Comparison of ENCODE assay signal across 16 cellular contexts in the genomic region with DNA sequence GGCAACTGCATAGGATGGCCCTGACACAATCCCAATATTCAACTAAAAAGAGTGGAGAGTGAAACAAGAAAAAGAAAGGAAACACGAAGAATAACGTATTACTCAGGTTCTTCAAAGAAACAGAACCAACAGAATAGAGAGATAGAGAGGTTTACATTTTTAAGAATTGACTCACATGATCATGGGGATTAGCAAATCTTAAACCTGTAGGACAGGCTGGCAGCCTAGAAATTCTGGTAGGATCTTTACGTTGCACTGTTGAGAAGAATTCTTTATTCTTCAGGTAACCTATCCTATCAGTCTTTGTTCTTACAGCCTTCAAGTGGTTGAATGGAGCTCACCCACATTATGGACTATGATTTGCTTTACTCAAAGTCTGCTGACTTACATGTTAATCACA.
DNase-seq lines count a peak whose midpoint lies in the region; ATAC-seq, FAIRE-seq and TF ChIP-seq lines count a peak whose summit lies in the region.
"Had no signal": no experiment of that assay in that cellular context is flagged by ENCODE, and none has a peak within 500 bp of the region (broad histone marks: within the 10 kb centered on the region; RNA-seq: fewer than 3 reads in every experiment).

No MANE protein-coding gene starts in this region.

- no peaks in the 10 kb centered on the region for H3K4me1 Mint-ChIP-seq in Caco-2 (ENCODE audit: low read depth, unreplicated experiment)
- peaks cover 9% of the 10 kb centered on the region for H3K4me1 Mint-ChIP-seq in astrocyte (ENCODE audit: low read depth, unreplicated experiment)
- H3K4me1 Mint-ChIP-seq: CD14-positive monocyte had no signal

- H3K9me3 ChIP-seq in Caco-2 (no peaks in the 10 kb centered on the region), astrocyte (ENCODE audit: insufficient read depth, low read depth, low read length) (no peaks in the 10 kb centered on the region), HAP-1 (no peaks in the 10 kb centered on the region), vagina (no peaks in the 10 kb centered on the region)

- H3K79me2 ChIP-seq in astrocyte (ENCODE audit: insufficient read depth, low read length) = no peaks in the 10 kb centered on the region

- intact Hi-C loops in Caco-2 (cut with micrococcal nuclease; ENCODE audit: unreplicated experiment) = no loop called here
- intact Hi-C loops in sciatic nerve (cut with DNase I) = no loop called here
- intact Hi-C loops in vagina (cut with DNase I) = no loop called here

- TF ChIP-seq POLR2A in vagina (IDR thresholded peaks at IDR 0.05) = no peak

- peak; percentile 87 for ATAC-seq in foreskin keratinocyte
- no peak for ATAC-seq in sciatic nerve
- ATAC-seq in GM18868 (IDR thresholded peaks at IDR 0.05; ENCODE audit: unreplicated experiment) = no peak
- ATAC-seq: CD8-positive, alpha-beta T cell had no signal

- CTCF ChIA-PET in Caco-2 (lab: Charles Lee) = no interaction called here

- peak in 1 of 2 experiments; percentile 18 for DNase-seq in Caco-2
- peak; percentile 13 for DNase-seq in HPDE6-E6E7 (ENCODE audit: extremely low spot score)
- peak; percentile 8 for DNase-seq in astrocyte (ENCODE audit: low read depth)
- DNase-seq in foreskin keratinocyte = peak; percentile 32 to 77
- DNase-seq in sciatic nerve (ENCODE audit: low spot score) = no peak
- DNase-seq in HAP-1 (ENCODE audit: low spot score in 2 of 2) = no peak
- DNase-seq in vagina (ENCODE audit: extremely low spot score in 2 of 2) = no peak
- DNase-seq: CD8-positive, alpha-beta T cell; COR-L47; IMR-90; KBM-7 had no signal

- H3K4me3 ChIP-seq in Caco-2 (ENCODE audit: low read depth, low read length) (no peak overlapping the region), astrocyte (ENCODE audit: insufficient read depth, low read depth, low read length) (no peak overlapping the region), HAP-1 (no peak overlapping the region), vagina (no peak overlapping the region)

- no peaks in the 10 kb centered on the region for H3K9me3 Mint-ChIP-seq in Caco-2 (ENCODE audit: unreplicated experiment)
- H3K9me3 Mint-ChIP-seq in astrocyte (ENCODE audit: unreplicated experiment) = no peaks in the 10 kb centered on the region
- H3K9me3 Mint-ChIP-seq: CD8-positive, alpha-beta T cell had no signal

- in situ Hi-C loops in HAP-1 (cut with MboI; ENCODE audit: low sequenced_read_pairs) = no loop called here

- H3K27me3 ChIP-seq in Caco-2 (replicated peaks; ENCODE audit: control insufficient read depth, insufficient read depth, low read length) (no peaks in the 10 kb centered on the region), astrocyte (ENCODE audit: insufficient read depth, low read length) (no peaks in the 10 kb centered on the region), foreskin keratinocyte (no peaks in the 10 kb centered on the region), HAP-1 (ENCODE audit: low read depth) (peaks cover 3% of the 10 kb centered on the region; the same call in 1 of the 2 replicates), vagina (no peaks in the 10 kb centered on the region)

- peaks cover 4% of the 10 kb centered on the region; the same call in 1 of the 2 replicates for H3K4me1 ChIP-seq in Caco-2
- no peaks in the 10 kb centered on the region for H3K4me1 ChIP-seq in astrocyte (ENCODE audit: insufficient read depth, low read length)
- peaks cover 8% of the 10 kb centered on the region for H3K4me1 ChIP-seq in foreskin keratinocyte
- no peaks in the 10 kb centered on the region for H3K4me1 ChIP-seq in HAP-1
- no peaks in the 10 kb centered on the region for H3K4me1 ChIP-seq in vagina

- H3K36me3 ChIP-seq in Caco-2 (ENCODE audit: control insufficient read depth, insufficient read depth, low read length) = no peaks in the 10 kb centered on the region
- no peaks in the 10 kb centered on the region for H3K36me3 ChIP-seq in astrocyte (ENCODE audit: insufficient read depth, low read length)
- H3K36me3 ChIP-seq in HAP-1 (replicated peaks) = no peaks in the 10 kb centered on the region
- H3K36me3 ChIP-seq in vagina = no peaks in the 10 kb centered on the region

- TF ChIP-seq CTCF in Caco-2 (IDR thresholded peaks at IDR 0.05; ENCODE audit: insufficient read depth in 1 of 2, low read depth in 1 of 2, low read length in 1 of 2, severe bottlenecking in 1 of 2, unreplicated experiment in 1 of 2) = no peak
- no peak for TF ChIP-seq CTCF in astrocyte (IDR thresholded peaks at IDR 0.05; ENCODE audit: insufficient read depth, low read depth, low read length)
- no peak for TF ChIP-seq CTCF in foreskin keratinocyte (conservative IDR thresholded peaks at IDR 0.05)
- TF ChIP-seq CTCF in vagina (IDR thresholded peaks at IDR 0.05) = no peak

- no TSS peak for BruUV-seq in Caco-2 (replicated peaks; lab: Mats Ljungman, UMichigan)

- H3K36me3 Mint-ChIP-seq in Caco-2 (ENCODE audit: insufficient read depth, unreplicated experiment) = no peaks in the 10 kb centered on the region
- no peaks in the 10 kb centered on the region for H3K36me3 Mint-ChIP-seq in astrocyte (ENCODE audit: low read depth, unreplicated experiment)
- H3K36me3 Mint-ChIP-seq: CD14-positive monocyte; CD8-positive, alpha-beta T cell had no signal

- H4K20me1 ChIP-seq in astrocyte (ENCODE audit: insufficient read depth, low read length) = no peaks in the 10 kb centered on the region

- H3K27ac ChIP-seq in astrocyte (ENCODE audit: low read depth, low read length) = no peak overlapping the region
- peak overlapping the region; percentile 24 for H3K27ac ChIP-seq in foreskin keratinocyte
- H3K27ac ChIP-seq in vagina = no peak overlapping the region
- H3K27ac ChIP-seq: 22Rv1 had no signal

- no peak overlapping the region for H2AFZ ChIP-seq in astrocyte (ENCODE audit: low read depth, low read length)

- H3K27ac Mint-ChIP-seq in Caco-2 (ENCODE audit: unreplicated experiment) (no peak overlapping the region), astrocyte (ENCODE audit: unreplicated experiment) (no peak overlapping the region)
- H3K27ac Mint-ChIP-seq: CD14-positive monocyte; CD8-positive, alpha-beta T cell had no signal

- peak overlapping the region; percentile 0 for H3K4me3 Mint-ChIP-seq in Caco-2 (ENCODE audit: unreplicated experiment)
- H3K4me3 Mint-ChIP-seq in astrocyte (ENCODE audit: unreplicated experiment) = no peak overlapping the region
- H3K4me3 Mint-ChIP-seq: CD14-positive monocyte; CD8-positive, alpha-beta T cell had no signal

- POLR2A ChIA-PET in Caco-2 (lab: Charles Lee) = no interaction called here

- FAIRE-seq in astrocyte (lab: Jason Lieb, UNC) = no peak
- FAIRE-seq: G401.6, GM12891 had no signal

- H3K9ac ChIP-seq in astrocyte (ENCODE audit: low read length) = no peak overlapping the region

- H3K27me3 Mint-ChIP-seq in Caco-2 (ENCODE audit: insufficient read depth, unreplicated experiment) (no peaks in the 10 kb centered on the region), astrocyte (ENCODE audit: low read depth, unreplicated experiment) (no peaks in the 10 kb centered on the region)

- peak overlapping the region; percentile 21 for H3K4me2 ChIP-seq in astrocyte (ENCODE audit: low read length)

Comparison
In these comparisons a context has a peak if more than half of its experiments do, and no peak if none do; other contexts are left out.
1. DNase-seq: peak in HPDE6-E6E7 (single experiment), astrocyte (single experiment) and foreskin keratinocyte (2 of 2); none in sciatic nerve (single experiment), HAP-1 (0 of 2) and vagina (0 of 2).